8 cellular contexts compared by ENCODE assay signal in genomic region chr18:5238371-5238758, GRCh38. TPM values are rescaled to one million over a fixed set of nuclear protein-coding genes. Genes with fewer than 3 reads are reported as not detected.
DNase-seq lines count a peak whose midpoint lies in the region; ATAC-seq and TF ChIP-seq lines count a peak whose summit lies in the region.

No MANE protein-coding gene starts in this region.

- peak overlapping the region; percentile 97 for H3K4me3 Mint-ChIP-seq in activated T-helper 1 cell treated with anti-CD3 and anti-CD28 coated beads, Interleukin-12 subunit alpha, Interleukin-12 subunit beta, Interleukin-2, Interleukin-4 antibody, amounts not matched to agents 30 ng/mL and 10 ng/mL and 1 ng/mL, durations not matched to agents 14 hours and 24 hours and 36 hours
- H3K4me3 Mint-ChIP-seq in natural killer cell treated with Interleukin-12 subunit alpha and Interleukin-12 subunit beta and Interleukin-15 and Interleukin-18, amount 100 ng/mL, for 72 hours, result peak overlapping the region; percentile 97

- DNase-seq in GM10248 (ENCODE audit: extremely low spot score) (peak; percentile 54), MM.1S (peak; percentile 22), fibroblast of lung (ENCODE audit: low read depth in 2 of 2) (peak in 1 of 2 donors; percentile 52), thyroid gland (peak; percentile 42 to 45), NCI-H2029 (lab: John Stamatoyannopoulos, UW) (no peak)
- DNase-seq in activated T-helper 1 cell treated with anti-CD3 and anti-CD28 coated beads, Interleukin-12 subunit alpha, Interleukin-12 subunit beta, Interleukin-2, Interleukin-4 antibody, amounts not matched to agents 30 ng/mL and 10 ng/mL and 1 ng/mL, durations not matched to agents 14 hours and 24 hours and 36 hours (ENCODE audit: low spot score), result peak; percentile 32
- DNase-seq in natural killer cell treated with Interleukin-12 subunit alpha and Interleukin-12 subunit beta and Interleukin-15 and Interleukin-18, amount 100 ng/mL, for 72 hours (ENCODE audit: low spot score), result peak; percentile 68

- no peaks in the 10 kb centered on the region for H3K9me3 ChIP-seq in MM.1S (replicated peaks; ENCODE audit: insufficient read depth, low read length)
- H3K9me3 ChIP-seq in fibroblast of lung (ENCODE audit: control insufficient read depth, insufficient read depth, low read depth, low read length), result no peaks in the 10 kb centered on the region
- no peaks in the 10 kb centered on the region for H3K9me3 ChIP-seq in thyroid gland

- peak; percentile 39 for ATAC-seq in GM21825 (IDR thresholded peaks at IDR 0.05; ENCODE audit: unreplicated experiment)
- peak; percentile 69 to 75 for ATAC-seq in natural killer cell treated with Interleukin-12 subunit alpha and Interleukin-12 subunit beta and Interleukin-15 and Interleukin-18, amount 100 ng/mL, for 72 hours

- no peaks in the 10 kb centered on the region for H3K9me3 Mint-ChIP-seq in activated T-helper 1 cell treated with anti-CD3 and anti-CD28 coated beads, Interleukin-12 subunit alpha, Interleukin-12 subunit beta, Interleukin-2, Interleukin-4 antibody, amounts not matched to agents 30 ng/mL and 10 ng/mL and 1 ng/mL, durations not matched to agents 14 hours and 24 hours and 36 hours
- H3K9me3 Mint-ChIP-seq in natural killer cell treated with Interleukin-12 subunit alpha and Interleukin-12 subunit beta and Interleukin-15 and Interleukin-18, amount 100 ng/mL, for 72 hours, result no peaks in the 10 kb centered on the region

- intact Hi-C loops in activated T-helper 1 cell treated with anti-CD3 and anti-CD28 coated beads, Interleukin-12 subunit alpha, Interleukin-12 subunit beta, Interleukin-2, Interleukin-4 antibody, amounts not matched to agents 30 ng/mL and 10 ng/mL and 1 ng/mL, durations not matched to agents 14 hours and 24 hours and 36 hours (cut with micrococcal nuclease), result loop anchor here (1.0 to 10.0 kb wide), 4 partner anchors 56 to 1646 kb away; no protein-coding TSS in a partner anchor
- intact Hi-C loops in thyroid gland (cut with DNase I), result loop anchor here (5.0 kb wide), 1 partner anchor 59 kb away; the partner anchor contains the start of gene ZBTB14

- H3K9me2 ChIP-seq in MM.1S (replicated peaks; ENCODE audit: insufficient read depth, low read length), result no peaks in the 10 kb centered on the region

- CTCF ChIA-PET in GM10248 (lab: Yijun Ruan, JAX), result interaction anchor here (0.8 to 2.1 kb wide), 8 partner anchors 8 to 127 kb away, joined by 3 to 12 read pairs (median 6); partner anchors contain the start of gene ZBTB14

- H3K9ac ChIP-seq in MM.1S (ENCODE audit: low read length), result peak overlapping the region; percentile 92
- H3K9ac ChIP-seq in fibroblast of lung (ENCODE audit: insufficient read depth, low read length), result peak overlapping the region; percentile 99

- H3K27ac Mint-ChIP-seq in activated T-helper 1 cell treated with anti-CD3 and anti-CD28 coated beads, Interleukin-12 subunit alpha, Interleukin-12 subunit beta, Interleukin-2, Interleukin-4 antibody, amounts not matched to agents 30 ng/mL and 10 ng/mL and 1 ng/mL, durations not matched to agents 14 hours and 24 hours and 36 hours, result peak overlapping the region; percentile 98
- peak overlapping the region; percentile 95 to 97 for H3K27ac Mint-ChIP-seq in natural killer cell treated with Interleukin-12 subunit alpha and Interleukin-12 subunit beta and Interleukin-15 and Interleukin-18, amount 100 ng/mL, for 72 hours

- H3K79me2 ChIP-seq in MM.1S (ENCODE audit: low read length) (peaks cover 15% of the 10 kb centered on the region), fibroblast of lung (ENCODE audit: control insufficient read depth, insufficient read depth, low read length) (peaks cover 19% of the 10 kb centered on the region)

- H3K27ac ChIP-seq in MM.1S (ENCODE audit: low read length), result peak overlapping the region; percentile 98; the same call in 1 of the 2 replicates
- H3K27ac ChIP-seq in fibroblast of lung (ENCODE audit: insufficient read depth, low read length), result peak overlapping the region; percentile 98
- H3K27ac ChIP-seq in thyroid gland, result peak overlapping the region; percentile 94 to 99 (median 98)

- H3K4me2 ChIP-seq in MM.1S (ENCODE audit: low read depth, low read length) (peak overlapping the region; percentile 92), fibroblast of lung (ENCODE audit: extremely low read depth, insufficient read depth, low read length) (peak overlapping the region; percentile 69)

- TF ChIP-seq POLR2A in thyroid gland (IDR thresholded peaks at IDR 0.05), result no peak

- H3K27me3 ChIP-seq in MM.1S (replicated peaks; ENCODE audit: insufficient read depth, low read length) (no peaks in the 10 kb centered on the region), fibroblast of lung (ENCODE audit: control insufficient read depth, insufficient read depth, low read length) (no peaks in the 10 kb centered on the region), thyroid gland (no peaks in the 10 kb centered on the region)

- H3K4me1 ChIP-seq in MM.1S (ENCODE audit: low read length) (peaks cover 6% of the 10 kb centered on the region), fibroblast of lung (ENCODE audit: control insufficient read depth, extremely low read depth, insufficient read depth, low read length) (peaks cover 3% of the 10 kb centered on the region), thyroid gland (peaks cover 13 to 15% of the 10 kb centered on the region in 2 donors)

- peaks cover 47% of the 10 kb centered on the region for H3K4me1 Mint-ChIP-seq in activated T-helper 1 cell treated with anti-CD3 and anti-CD28 coated beads, Interleukin-12 subunit alpha, Interleukin-12 subunit beta, Interleukin-2, Interleukin-4 antibody, amounts not matched to agents 30 ng/mL and 10 ng/mL and 1 ng/mL, durations not matched to agents 14 hours and 24 hours and 36 hours (ENCODE audit: low read depth)
- peaks cover 14 to 37% of the 10 kb centered on the region in 2 donors for H3K4me1 Mint-ChIP-seq in natural killer cell treated with Interleukin-12 subunit alpha and Interleukin-12 subunit beta and Interleukin-15 and Interleukin-18, amount 100 ng/mL, for 72 hours (ENCODE audit: low read depth in 2 of 2)

- H3K4me3 ChIP-seq in MM.1S (ENCODE audit: low read length), result peak overlapping the region; percentile 91
- peak overlapping the region; percentile 68 to 91 (median 88) for H3K4me3 ChIP-seq in fibroblast of lung (replicated peaks in 1 of 4; ENCODE audit: control extremely low read depth in 1 of 4, insufficient read depth in 1 of 4, low read depth in 3 of 4, low read length in 4 of 4)
- H3K4me3 ChIP-seq in thyroid gland (replicated peaks in 1 of 3), result peak overlapping the region; percentile 48 to 81 (median 68)

- H3K36me3 Mint-ChIP-seq in activated T-helper 1 cell treated with anti-CD3 and anti-CD28 coated beads, Interleukin-12 subunit alpha, Interleukin-12 subunit beta, Interleukin-2, Interleukin-4 antibody, amounts not matched to agents 30 ng/mL and 10 ng/mL and 1 ng/mL, durations not matched to agents 14 hours and 24 hours and 36 hours (ENCODE audit: low read depth), result peaks cover 33% of the 10 kb centered on the region
- H3K36me3 Mint-ChIP-seq in natural killer cell treated with Interleukin-12 subunit alpha and Interleukin-12 subunit beta and Interleukin-15 and Interleukin-18, amount 100 ng/mL, for 72 hours, result peaks cover 10% of the 10 kb centered on the region

- H3K27me3 Mint-ChIP-seq in activated T-helper 1 cell treated with anti-CD3 and anti-CD28 coated beads, Interleukin-12 subunit alpha, Interleukin-12 subunit beta, Interleukin-2, Interleukin-4 antibody, amounts not matched to agents 30 ng/mL and 10 ng/mL and 1 ng/mL, durations not matched to agents 14 hours and 24 hours and 36 hours (ENCODE audit: insufficient read depth), result peaks cover 8% of the 10 kb centered on the region
- peaks cover 11 to 15% of the 10 kb centered on the region in 2 donors for H3K27me3 Mint-ChIP-seq in natural killer cell treated with Interleukin-12 subunit alpha and Interleukin-12 subunit beta and Interleukin-15 and Interleukin-18, amount 100 ng/mL, for 72 hours

- H3F3A ChIP-seq in MM.1S (ENCODE audit: insufficient read depth, low read length), result peaks cover 16% of the 10 kb centered on the region; the same call in 1 of the 2 replicates

- H3K36me3 ChIP-seq in MM.1S (replicated peaks; ENCODE audit: insufficient read depth, low read length), result no peaks in the 10 kb centered on the region
- peaks cover 1% of the 10 kb centered on the region for H3K36me3 ChIP-seq in fibroblast of lung (ENCODE audit: control insufficient read depth, insufficient read depth, low read length)
- peaks cover 0 to 2% of the 10 kb centered on the region in 2 donors for H3K36me3 ChIP-seq in thyroid gland

- WGBS in thyroid gland, 2 donors, result 0% methylated on average over 14 to 28 of the region's 30 CpGs

- H2AFZ ChIP-seq in MM.1S (ENCODE audit: low read length), result peak overlapping the region; percentile 96
- H2AFZ ChIP-seq in fibroblast of lung (ENCODE audit: low read length), result peak overlapping the region; percentile 88

- no peak for TF ChIP-seq CTCF in GM10248 (IDR thresholded peaks at IDR 0.05; ENCODE audit: control extremely low read depth, extremely low read depth, low read depth, missing control alignments)
- TF ChIP-seq CTCF in MM.1S (IDR thresholded peaks at IDR 0.05; ENCODE audit: low read length), result no peak
- TF ChIP-seq CTCF in fibroblast of lung (conservative IDR thresholded peaks at IDR 0.05 in 1 of 2, IDR thresholded peaks at IDR 0.05 in 1 of 2; ENCODE audit: low read depth in 1 of 2, low read length in 2 of 2), result no peak
- TF ChIP-seq CTCF in thyroid gland (IDR thresholded peaks at IDR 0.05), result no peak

- H4K20me1 ChIP-seq in MM.1S (ENCODE audit: insufficient read depth, low read length), result no peaks in the 10 kb centered on the region
- no peaks in the 10 kb centered on the region for H4K20me1 ChIP-seq in fibroblast of lung (ENCODE audit: control insufficient read depth, extremely low read depth, insufficient read depth, low read length)

- POLR2A ChIA-PET in GM10248 (lab: Yijun Ruan, JAX), result interaction anchor here (1.2 to 1.9 kb wide), 4 partner anchors 10 to 59 kb away, joined by 3 to 7 read pairs (median 4); partner anchors contain the start of gene ZBTB14

RNA-seq across cellular contexts. Expression of gene AKAIN1, which starts 41.3 kb away (rescaled TPM):
- total RNA-seq in activated T-helper 1 cell treated with anti-CD3 and anti-CD28 coated beads, Interleukin-12 subunit alpha, Interleukin-12 subunit beta, Interleukin-2, Interleukin-4 antibody, amounts not matched to agents 30 ng/mL and 10 ng/mL and 1 ng/mL, durations not matched to agents 14 hours and 24 hours and 36 hours, result not detected in 2 replicates
- not detected in 2 replicates for total RNA-seq in fibroblast of lung
- polyA plus RNA-seq in fibroblast of lung, result not detected in 2 replicates
- polyA plus RNA-seq in fibroblast of lung (2012), result not detected in 2 replicates
- not detected in 2 replicates for polyA minus RNA-seq in fibroblast of lung (ENCODE audit: low replicate concordance)
- not detected for total RNA-seq in natural killer cell treated with Interleukin-12 subunit alpha and Interleukin-12 subunit beta and Interleukin-15 and Interleukin-18, amount 100 ng/mL, for 72 hours
- not detected for total RNA-seq in thyroid gland

RNA-seq across cellular contexts. Expression of gene ZBTB14, which starts 57.2 kb away (rescaled TPM):
- total RNA-seq in activated T-helper 1 cell treated with anti-CD3 and anti-CD28 coated beads, Interleukin-12 subunit alpha, Interleukin-12 subunit beta, Interleukin-2, Interleukin-4 antibody, amounts not matched to agents 30 ng/mL and 10 ng/mL and 1 ng/mL, durations not matched to agents 14 hours and 24 hours and 36 hours, result 17.1 and 19.5 TPM in 2 replicates
- 9.2 and 9.7 TPM in 2 replicates for total RNA-seq in fibroblast of lung
- 11.2 and 15.1 TPM in 2 replicates for polyA plus RNA-seq in fibroblast of lung
- polyA plus RNA-seq in fibroblast of lung (2012), result 5.4 and 5.6 TPM in 2 replicates
- polyA minus RNA-seq in fibroblast of lung (ENCODE audit: low replicate concordance), result 3.6 and 7.1 TPM in 2 replicates
- total RNA-seq in natural killer cell treated with Interleukin-12 subunit alpha and Interleukin-12 subunit beta and Interleukin-15 and Interleukin-18, amount 100 ng/mL, for 72 hours, result 10 to 100 TPM; 14.4 to 17.5 TPM
- total RNA-seq in thyroid gland, result 10 to 100 TPM; 16.1 to 23.6 (median 18.4) TPM
